In genomic region chr1:2876846-2877245, GRCh38 we compare ENCODE assay signal across 8 cellular contexts.
"Had no signal": no experiment of that assay in that cellular context is flagged by ENCODE, and none has a peak within 500 bp of the region (broad histone marks: within the 10 kb centered on the region; RNA-seq: fewer than 3 reads in every experiment).

No MANE protein-coding gene starts in this region.

- FAIRE-seq: G401.6, GM12878, GM12891, GM12892, GM18507, GM19239 had no signal

- DNase-seq: GDM1, GF-D8 had no signal

- H3K4me3 ChIP-seq: GM12878 had no signal

- ATAC-seq: GM12878 had no signal
